ENCODE assay signal across 29 cellular contexts in the genomic region with DNA sequence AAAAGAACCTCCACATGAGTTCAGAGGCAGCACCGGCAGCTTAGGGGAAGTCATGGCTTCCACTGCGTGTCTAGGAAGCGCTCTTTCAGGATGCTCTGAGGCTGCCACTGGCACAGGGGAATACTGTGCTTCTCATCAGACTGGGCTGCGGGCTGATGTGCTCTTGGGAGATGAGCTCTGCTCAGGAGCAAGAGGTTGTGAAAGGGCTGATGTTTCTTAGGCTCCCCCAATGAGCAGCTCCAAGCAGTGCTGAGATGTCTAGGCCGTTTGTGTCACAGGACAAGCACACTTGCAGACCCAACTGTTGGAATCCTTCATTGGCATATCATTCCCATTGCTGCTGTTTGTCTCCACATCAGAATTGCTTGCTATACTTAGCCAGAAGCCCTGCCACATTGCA. TPM values are rescaled to one million over a fixed set of nuclear protein-coding genes. Genes with fewer than 3 reads are reported as not detected.
A peak's percentile ranks its signal among the peaks of the same experiment; 100 is the strongest.
DNase-seq lines count a peak whose midpoint lies in the region; ATAC-seq and TF ChIP-seq lines count a peak whose summit lies in the region.
"Had no signal": no experiment of that assay in that cellular context is flagged by ENCODE, and none has a peak within 500 bp of the region (broad histone marks: within the 10 kb centered on the region; RNA-seq: fewer than 3 reads in every experiment).

No MANE protein-coding gene starts in this region.

- no peak overlapping the region for H3K4me3 ChIP-seq in ascending aorta
- no peak overlapping the region for H3K4me3 ChIP-seq in subcutaneous abdominal adipose tissue (ENCODE audit: low read depth in 1 of 5, low read length in 5 of 5)
- no peak overlapping the region for H3K4me3 ChIP-seq in Caco-2 (ENCODE audit: low read depth, low read length)
- H3K4me3 ChIP-seq: esophagus squamous epithelium, right lobe of liver had no signal

- H3K27ac ChIP-seq in ascending aorta: peak overlapping the region; percentile 81 to 96
- peak overlapping the region; percentile 49 for H3K27ac ChIP-seq in subcutaneous abdominal adipose tissue (ENCODE audit: low read depth, low read length)
- H3K27ac ChIP-seq: right lobe of liver had no signal

- ATAC-seq in activated T-cell treated with anti-CD3 and anti-CD28 coated beads, Interleukin-2, amount 50 U/mL, for 72 hours (replicated peaks in 1 of 2): no peak
- no peak for ATAC-seq in HG03469 (IDR thresholded peaks at IDR 0.05; ENCODE audit: unreplicated experiment)
- no peak for ATAC-seq in GM21723 (IDR thresholded peaks at IDR 0.05; ENCODE audit: unreplicated experiment)
- ATAC-seq: CD8-positive, alpha-beta T cell; natural killer cell treated with Interleukin-12 subunit alpha and Interleukin-12 subunit beta and Interleukin-15 and Interleukin-18, amount 100 ng/mL, for 72 hours; right lobe of liver; SK-N-SH treated with all-trans-retinoic acid at 6 μM for 48 hours; stimulated activated memory B cell treated with anti-CD40 and anti-IgM and Interleukin-4, amounts not matched to agents 10 μg/mL and 1 μg/mL and 100 μg/mL, for 72 hours had no signal

- H3K27me3 Mint-ChIP-seq in activated T-cell treated with anti-CD3 and anti-CD28 coated beads, Interleukin-2, amount 50 U/mL, for 24 hours: no peaks in the 10 kb centered on the region
- no peaks in the 10 kb centered on the region for H3K27me3 Mint-ChIP-seq in activated T-cell treated with anti-CD3 and anti-CD28 coated beads, Interleukin-2, amount 50 U/mL, for 72 hours (ENCODE audit: low read depth)
- peaks cover 2% of the 10 kb centered on the region for H3K27me3 Mint-ChIP-seq in Caco-2 (ENCODE audit: insufficient read depth, unreplicated experiment)
- H3K27me3 Mint-ChIP-seq: activated naive CD8-positive, alpha-beta T cell treated with anti-CD3 and anti-CD28 coated beads for 36 hours; natural killer cell treated with Interleukin-12 subunit alpha and Interleukin-12 subunit beta and Interleukin-15 and Interleukin-18, amount 100 ng/mL, for 72 hours; stimulated activated memory B cell treated with anti-CD40 and anti-IgM and Interleukin-4, amounts not matched to agents 10 μg/mL and 1 μg/mL and 100 μg/mL, for 72 hours had no signal

- intact Hi-C loops in ascending aorta (cut with DNase I): loop anchor here (5.0 to 10.0 kb wide), 2 partner anchors 205 to 208 kb away; partner anchors contain the start of genes SNX11 and TBKBP1
- intact Hi-C loops in Caco-2 (cut with micrococcal nuclease; ENCODE audit: unreplicated experiment): no loop called here

- no TSS peak for BruUV-seq in Caco-2 (replicated peaks; lab: Mats Ljungman, UMichigan)

- H3K9me3 ChIP-seq in ascending aorta: no peaks in the 10 kb centered on the region
- no peaks in the 10 kb centered on the region for H3K9me3 ChIP-seq in subcutaneous abdominal adipose tissue (ENCODE audit: control insufficient read depth in 5 of 5, low read length in 5 of 5)
- H3K9me3 ChIP-seq in Caco-2: no peaks in the 10 kb centered on the region
- H3K9me3 ChIP-seq: esophagus squamous epithelium, right lobe of liver had no signal

- TF ChIP-seq CTCF in ascending aorta (IDR thresholded peaks at IDR 0.05) (no peak), Caco-2 (IDR thresholded peaks at IDR 0.05; ENCODE audit: insufficient read depth in 1 of 2, low read depth in 1 of 2, low read length in 1 of 2, severe bottlenecking in 1 of 2, unreplicated experiment in 1 of 2) (no peak)

- POLR2A ChIA-PET in Caco-2 (lab: Charles Lee): no interaction called here

- no peak for DNase-seq in activated T-cell treated with anti-CD3 and anti-CD28 coated beads, Interleukin-2, amount 50 U/mL, for 24 hours
- DNase-seq in activated T-cell treated with anti-CD3 and anti-CD28 coated beads, Interleukin-2, amount 50 U/mL, for 72 hours: no peak
- no peak for DNase-seq in ascending aorta (ENCODE audit: low spot score in 2 of 2)
- DNase-seq in myocyte (ENCODE audit: low read depth): peak; percentile 31
- no peak for DNase-seq in Caco-2
- DNase-seq: 8988T; activated effector memory CD4-positive, alpha-beta T cell treated with anti-CD3 and anti-CD28 coated beads, Interleukin-2, amount 50 U/mL, for 16 hours; activated naive CD8-positive, alpha-beta T cell treated with anti-CD3 and anti-CD28 coated beads for 36 hours; activated T-cell treated with anti-CD3 and anti-CD28 coated beads for 4 hours; CD8-positive, alpha-beta T cell; central memory CD4-positive, alpha-beta T cell; dermis blood vessel endothelial cell; esophagus squamous epithelium; H7; KG1; MV-4-11; NCI-H446 treated with DMSO at 0.1 percent for 48 hours; right lobe of liver; stimulated activated CD4-positive, alpha-beta T cell treated with anti-CD3 and anti-CD28 coated beads, Interleukin-4, amount 100 ng/mL, for 24 hours; T-helper 2 cell had no signal

- no peaks in the 10 kb centered on the region for H3K9me3 Mint-ChIP-seq in activated T-cell treated with anti-CD3 and anti-CD28 coated beads, Interleukin-2, amount 50 U/mL, for 24 hours
- no peaks in the 10 kb centered on the region for H3K9me3 Mint-ChIP-seq in activated T-cell treated with anti-CD3 and anti-CD28 coated beads, Interleukin-2, amount 50 U/mL, for 72 hours
- H3K9me3 Mint-ChIP-seq in Caco-2 (ENCODE audit: unreplicated experiment): no peaks in the 10 kb centered on the region
- H3K9me3 Mint-ChIP-seq: activated naive CD8-positive, alpha-beta T cell treated with anti-CD3 and anti-CD28 coated beads for 36 hours; CD8-positive, alpha-beta T cell; natural killer cell treated with Interleukin-12 subunit alpha and Interleukin-12 subunit beta and Interleukin-15 and Interleukin-18, amount 100 ng/mL, for 72 hours; stimulated activated memory B cell treated with anti-CD40 and anti-IgM and Interleukin-4, amounts not matched to agents 10 μg/mL and 1 μg/mL and 100 μg/mL, for 72 hours had no signal

- no peaks in the 10 kb centered on the region for H3K27me3 ChIP-seq in ascending aorta
- H3K27me3 ChIP-seq in subcutaneous abdominal adipose tissue (ENCODE audit: control insufficient read depth in 5 of 5, insufficient read depth in 4 of 5, low read length in 5 of 5): no peaks in the 10 kb centered on the region
- no peaks in the 10 kb centered on the region for H3K27me3 ChIP-seq in Caco-2 (replicated peaks; ENCODE audit: control insufficient read depth, insufficient read depth, low read length)
- H3K27me3 ChIP-seq: esophagus squamous epithelium, right lobe of liver had no signal

- H3K36me3 ChIP-seq in ascending aorta: no peaks in the 10 kb centered on the region
- peaks cover 0 to 5% (median 0%) of the 10 kb centered on the region in 5 donors for H3K36me3 ChIP-seq in subcutaneous abdominal adipose tissue (ENCODE audit: control insufficient read depth in 5 of 5, insufficient read depth in 5 of 5, low read length in 5 of 5)
- H3K36me3 ChIP-seq in Caco-2 (ENCODE audit: control insufficient read depth, insufficient read depth, low read length): peaks cover 8% of the 10 kb centered on the region
- H3K36me3 ChIP-seq: right lobe of liver had no signal

- H3K27ac Mint-ChIP-seq in activated T-cell treated with anti-CD3 and anti-CD28 coated beads, Interleukin-2, amount 50 U/mL, for 24 hours: peak overlapping the region; percentile 8
- H3K27ac Mint-ChIP-seq in activated T-cell treated with anti-CD3 and anti-CD28 coated beads, Interleukin-2, amount 50 U/mL, for 72 hours: no peak overlapping the region
- H3K27ac Mint-ChIP-seq in Caco-2 (ENCODE audit: unreplicated experiment): no peak overlapping the region
- H3K27ac Mint-ChIP-seq: activated naive CD8-positive, alpha-beta T cell treated with anti-CD3 and anti-CD28 coated beads for 36 hours; CD8-positive, alpha-beta T cell; natural killer cell treated with Interleukin-12 subunit alpha and Interleukin-12 subunit beta and Interleukin-15 and Interleukin-18, amount 100 ng/mL, for 72 hours; stimulated activated memory B cell treated with anti-CD40 and anti-IgM and Interleukin-4, amounts not matched to agents 10 μg/mL and 1 μg/mL and 100 μg/mL, for 72 hours had no signal

- CTCF ChIA-PET in Caco-2 (lab: Charles Lee): interaction anchor here (1.0 to 1.2 kb wide), 2 partner anchors 57 to 71 kb away, joined by 3 read pairs; partner anchors contain the start of gene CDK5RAP3

- peaks cover 63% of the 10 kb centered on the region for H3K36me3 Mint-ChIP-seq in activated T-cell treated with anti-CD3 and anti-CD28 coated beads, Interleukin-2, amount 50 U/mL, for 24 hours (ENCODE audit: low read depth)
- peaks cover 3% of the 10 kb centered on the region in 2 donors for H3K36me3 Mint-ChIP-seq in activated T-cell treated with anti-CD3 and anti-CD28 coated beads, Interleukin-2, amount 50 U/mL, for 72 hours (ENCODE audit: insufficient read depth in 2 of 2)
- H3K36me3 Mint-ChIP-seq in Caco-2 (ENCODE audit: insufficient read depth, unreplicated experiment): peaks cover 20% of the 10 kb centered on the region
- H3K36me3 Mint-ChIP-seq: natural killer cell treated with Interleukin-12 subunit alpha and Interleukin-12 subunit beta and Interleukin-15 and Interleukin-18, amount 100 ng/mL, for 72 hours had no signal

- peaks cover 54% of the 10 kb centered on the region for H3K4me1 Mint-ChIP-seq in activated T-cell treated with anti-CD3 and anti-CD28 coated beads, Interleukin-2, amount 50 U/mL, for 24 hours (ENCODE audit: low read depth)
- H3K4me1 Mint-ChIP-seq in activated T-cell treated with anti-CD3 and anti-CD28 coated beads, Interleukin-2, amount 50 U/mL, for 72 hours (ENCODE audit: low read depth): peaks cover 52% of the 10 kb centered on the region
- H3K4me1 Mint-ChIP-seq in Caco-2 (ENCODE audit: low read depth, unreplicated experiment): peaks cover 11% of the 10 kb centered on the region

- H3K4me1 ChIP-seq in ascending aorta (peaks cover 13 to 61% of the 10 kb centered on the region in 2 donors), subcutaneous abdominal adipose tissue (ENCODE audit: control insufficient read depth in 5 of 5, insufficient read depth in 5 of 5, low read length in 5 of 5) (peaks cover 5 to 56% (median 49%) of the 10 kb centered on the region in 5 donors), Caco-2 (peaks cover 7% of the 10 kb centered on the region)

- H3K9ac ChIP-seq in subcutaneous abdominal adipose tissue (ENCODE audit: low read length in 5 of 5): no peak overlapping the region

- no peak overlapping the region for H3K4me3 Mint-ChIP-seq in activated T-cell treated with anti-CD3 and anti-CD28 coated beads, Interleukin-2, amount 50 U/mL, for 24 hours
- H3K4me3 Mint-ChIP-seq in activated T-cell treated with anti-CD3 and anti-CD28 coated beads, Interleukin-2, amount 50 U/mL, for 72 hours: no peak overlapping the region
- H3K4me3 Mint-ChIP-seq in Caco-2 (ENCODE audit: unreplicated experiment): no peak overlapping the region
- H3K4me3 Mint-ChIP-seq: activated naive CD8-positive, alpha-beta T cell treated with anti-CD3 and anti-CD28 coated beads for 36 hours; CD8-positive, alpha-beta T cell; natural killer cell treated with Interleukin-12 subunit alpha and Interleukin-12 subunit beta and Interleukin-15 and Interleukin-18, amount 100 ng/mL, for 72 hours; stimulated activated memory B cell treated with anti-CD40 and anti-IgM and Interleukin-4, amounts not matched to agents 10 μg/mL and 1 μg/mL and 100 μg/mL, for 72 hours had no signal

RNA-seq across cellular contexts. Expression of gene SP2, which starts 3.6 kb away (rescaled TPM):
- total RNA-seq in activated T-cell treated with anti-CD3 and anti-CD28 coated beads, Interleukin-2, amount 50 U/mL, for 72 hours: 10 to 100 TPM; 27.6 to 33.5 TPM
- 198 TPM for total RNA-seq in ascending aorta
- 1.8 and 3.1 TPM in 2 replicates for total RNA-seq in myocyte
- 15.8 TPM for polyA plus RNA-seq in myocyte (2012)
- 24.8 and 25.2 TPM in 2 replicates for total RNA-seq in Caco-2 (2022)

RNA-seq across cellular contexts. Expression of gene PNPO, which starts 41.7 kb away (rescaled TPM):
- total RNA-seq in activated T-cell treated with anti-CD3 and anti-CD28 coated beads, Interleukin-2, amount 50 U/mL, for 72 hours: 10 to 100 TPM; 18.4 to 30.1 TPM
- total RNA-seq in ascending aorta (36.7 TPM), myocyte (29.3 and 43.5 TPM in 2 replicates), Caco-2 (2022) (110 and 118 TPM in 2 replicates)
- 12.8 TPM for polyA plus RNA-seq in myocyte (2012)

RNA-seq across cellular contexts. Expression of gene SP6, which starts 48.7 kb away (rescaled TPM):
- total RNA-seq in activated T-cell treated with anti-CD3 and anti-CD28 coated beads, Interleukin-2, amount 50 U/mL, for 72 hours: under 1 TPM; 0.12 to 0.28 TPM
- total RNA-seq in ascending aorta (0.11 TPM), myocyte (0.05 and 0.16 TPM in 2 replicates), Caco-2 (2022) (20.6 and 25.0 TPM in 2 replicates)
- polyA plus RNA-seq in myocyte (2012): 0.05 TPM
- total RNA-seq: activated naive CD8-positive, alpha-beta T cell treated with anti-CD3 and anti-CD28 coated beads for 36 hours had no signal

RNA-seq across cellular contexts. Expression of gene PRR15L, which starts 58.0 kb away (rescaled TPM):
- not detected for total RNA-seq in activated T-cell treated with anti-CD3 and anti-CD28 coated beads, Interleukin-2, amount 50 U/mL, for 72 hours
- total RNA-seq in ascending aorta (not detected), myocyte (not detected in 2 replicates), Caco-2 (2022) (24.3 and 30.5 TPM in 2 replicates)
- 0.05 TPM for polyA plus RNA-seq in myocyte (2012)
- total RNA-seq: activated naive CD8-positive, alpha-beta T cell treated with anti-CD3 and anti-CD28 coated beads for 36 hours; aorta; CD8-positive, alpha-beta T cell; dermis blood vessel endothelial cell; mononuclear cell; natural killer cell treated with Interleukin-12 subunit alpha and Interleukin-12 subunit beta and Interleukin-15 and Interleukin-18, amount 100 ng/mL, for 72 hours; temporal lobe had no signal

RNA-seq across cellular contexts. Expression of gene SCRN2, which starts 58.6 kb away (rescaled TPM):
- 10 to 100 TPM; 16.1 to 17.6 TPM for total RNA-seq in activated T-cell treated with anti-CD3 and anti-CD28 coated beads, Interleukin-2, amount 50 U/mL, for 72 hours
- total RNA-seq in ascending aorta (126 TPM), myocyte (111 and 158 TPM in 2 replicates), Caco-2 (2022) (73.6 and 80.8 TPM in 2 replicates)
- polyA plus RNA-seq in myocyte (2012): 85.2 TPM

Comparison
In these comparisons a context has a peak if more than half of its experiments do, and no peak if none do; other contexts are left out.
1. RNA of gene SP6, which starts 48.7 kb away (total RNA-seq): 20.6 to 25.0 TPM in Caco-2; 0.12 to 0.28 TPM in activated T-cell treated with anti-CD3 and anti-CD28 coated beads, Interleukin-2, amount 50 U/mL, for 72 hours, 0.11 TPM in ascending aorta (single experiment) and 0.05 to 0.16 TPM in myocyte; every median in the first group is over 10 times any median in the second.